In the genomic region with DNA sequence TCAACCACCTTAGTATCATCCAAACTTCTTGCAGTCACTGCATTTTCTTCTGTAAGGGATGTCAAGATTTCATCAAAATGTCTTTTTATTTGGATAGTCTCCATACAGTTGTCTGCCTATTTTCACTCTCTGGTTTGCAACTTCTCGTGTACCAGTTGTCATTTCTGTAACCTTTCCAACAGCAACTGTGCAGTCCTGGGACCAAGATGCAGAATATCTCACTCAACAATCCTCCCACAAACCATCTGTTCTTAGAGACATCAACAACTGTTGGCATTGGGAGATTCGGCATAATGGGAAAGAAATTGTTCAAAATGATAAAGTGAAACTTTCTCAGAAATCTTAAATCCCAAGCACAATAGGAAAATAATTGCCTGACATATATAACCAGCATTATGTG, we compare ENCODE assay signal across 28 cellular contexts.
"Had no signal": no experiment of that assay in that cellular context is flagged by ENCODE, and none has a peak within 500 bp of the region (broad histone marks: within the 10 kb centered on the region; RNA-seq: fewer than 3 reads in every experiment).

No MANE protein-coding gene starts in this region.

- H3K36me3 ChIP-seq: gastrocnemius medialis, transverse colon had no signal

- H3K27me3 ChIP-seq: gastrocnemius medialis, hepatocyte, testis, transverse colon had no signal

- H3K27ac Mint-ChIP-seq: activated CD4-positive, alpha-beta memory T cell treated with anti-CD3 and anti-CD28 coated beads, Interleukin-2, amount 10 ng/mL, durations not matched to agents 7 days and 5 days; activated CD4-positive, alpha-beta T cell treated with anti-CD3 and anti-CD28 coated beads, Interleukin-2, amount 10 ng/mL, durations not matched to agents 7 days and 5 days; activated T-helper 17 cell treated with anti-CD3 and anti-CD28 coated beads, Interleukin-2, amount 50 U/mL, for 72 hours; effector memory CD8-positive, alpha-beta T cell; naive thymus-derived CD8-positive, alpha-beta T cell; T-helper 17 cell; WTC11 had no signal

- H3K4me1 ChIP-seq: gastrocnemius medialis, testis, transverse colon had no signal

- H3K4me3 ChIP-seq: gastrocnemius medialis, hepatocyte, testis, transverse colon had no signal

- H3K36me3 Mint-ChIP-seq: naive thymus-derived CD8-positive, alpha-beta T cell; WTC11 had no signal

- H2AFZ ChIP-seq: hepatocyte had no signal

- H3K4me2 ChIP-seq: hepatocyte had no signal

- H3K9me3 Mint-ChIP-seq: activated CD4-positive, alpha-beta memory T cell treated with anti-CD3 and anti-CD28 coated beads, Interleukin-2, amount 10 ng/mL, durations not matched to agents 7 days and 5 days; activated CD4-positive, alpha-beta T cell treated with anti-CD3 and anti-CD28 coated beads, Interleukin-2, amount 10 ng/mL, durations not matched to agents 7 days and 5 days; activated T-cell treated with anti-CD3 and anti-CD28 coated beads, Interleukin-2, amount 50 U/mL, for 4 hours; activated T-helper 17 cell treated with anti-CD3 and anti-CD28 coated beads, Interleukin-2, amount 50 U/mL, for 72 hours; effector memory CD8-positive, alpha-beta T cell; naive thymus-derived CD8-positive, alpha-beta T cell; WTC11 had no signal

- H3K27ac ChIP-seq: gastrocnemius medialis, hepatocyte, testis, transverse colon had no signal

- ATAC-seq: activated T-cell treated with anti-CD3 and anti-CD28 coated beads, Interleukin-2, amount 50 U/mL, for 4 hours; activated T-helper 17 cell treated with anti-CD3 and anti-CD28 coated beads, Interleukin-2, amount 50 U/mL, for 72 hours; effector memory CD8-positive, alpha-beta T cell; gastrocnemius medialis; left cardiac atrium; left ventricle myocardium superior; naive thymus-derived CD8-positive, alpha-beta T cell; right cardiac atrium; T-helper 17 cell; WTC11 had no signal

- H3K9me3 ChIP-seq: gastrocnemius medialis, testis, transverse colon had no signal

- DNase-seq: activated CD4-positive, alpha-beta memory T cell treated with anti-CD3 and anti-CD28 coated beads, Interleukin-2, amount 10 ng/mL, durations not matched to agents 7 days and 5 days; activated CD4-positive, alpha-beta T cell treated with anti-CD3 and anti-CD28 coated beads for 1 hour; activated CD4-positive, alpha-beta T cell treated with anti-CD3 and anti-CD28 coated beads, Interleukin-2, amount 10 ng/mL, durations not matched to agents 7 days and 5 days; activated CD8-positive, alpha-beta memory T cell treated with anti-CD3 and anti-CD28 coated beads, Interleukin-2, amount 50 U/mL, for 48 hours; activated gamma-delta T cell treated with Interleukin-2 at 50 U/mL for 16 hours; activated naive CD4-positive, alpha-beta T cell treated with anti-CD3 and anti-CD28 coated beads, Interleukin-2, amount 50 U/mL, for 16 hours; activated T-cell treated with anti-CD3 and anti-CD28 coated beads, Interleukin-2, amount 50 U/mL, for 4 hours; amniotic stem cell; caudate nucleus; cortex of kidney; effector memory CD8-positive, alpha-beta T cell; erythroblast; gastrocnemius medialis; glutamatergic neuron; left cardiac atrium; left ventricle myocardium superior; naive thymus-derived CD8-positive, alpha-beta T cell; posterior cingulate gyrus; right cardiac atrium; stimulated activated CD4-positive, alpha-beta T cell treated with anti-CD3 and anti-CD28 coated beads, Interleukin-2, amount 100 ng/mL, for 48 hours; stimulated activated naive CD4-positive, alpha-beta T cell treated with Interleukin-2 at 50 U/mL for 16 hours; T-helper 17 cell; T1000; testis; transverse colon had no signal

- H3K4me3 Mint-ChIP-seq: activated CD4-positive, alpha-beta memory T cell treated with anti-CD3 and anti-CD28 coated beads, Interleukin-2, amount 10 ng/mL, durations not matched to agents 7 days and 5 days; activated CD4-positive, alpha-beta T cell treated with anti-CD3 and anti-CD28 coated beads, Interleukin-2, amount 10 ng/mL, durations not matched to agents 7 days and 5 days; activated T-cell treated with anti-CD3 and anti-CD28 coated beads, Interleukin-2, amount 50 U/mL, for 4 hours; activated T-helper 17 cell treated with anti-CD3 and anti-CD28 coated beads, Interleukin-2, amount 50 U/mL, for 72 hours; effector memory CD8-positive, alpha-beta T cell; naive thymus-derived CD8-positive, alpha-beta T cell; T-helper 17 cell; WTC11 had no signal

- H3K79me2 ChIP-seq: hepatocyte had no signal

- H3K27me3 Mint-ChIP-seq: activated CD4-positive, alpha-beta memory T cell treated with anti-CD3 and anti-CD28 coated beads, Interleukin-2, amount 10 ng/mL, durations not matched to agents 7 days and 5 days; activated CD4-positive, alpha-beta T cell treated with anti-CD3 and anti-CD28 coated beads, Interleukin-2, amount 10 ng/mL, durations not matched to agents 7 days and 5 days; activated T-helper 17 cell treated with anti-CD3 and anti-CD28 coated beads, Interleukin-2, amount 50 U/mL, for 72 hours; effector memory CD8-positive, alpha-beta T cell; T-helper 17 cell had no signal

- H3K4me1 Mint-ChIP-seq: activated CD4-positive, alpha-beta memory T cell treated with anti-CD3 and anti-CD28 coated beads, Interleukin-2, amount 10 ng/mL, durations not matched to agents 7 days and 5 days; activated CD4-positive, alpha-beta T cell treated with anti-CD3 and anti-CD28 coated beads, Interleukin-2, amount 10 ng/mL, durations not matched to agents 7 days and 5 days; activated T-helper 17 cell treated with anti-CD3 and anti-CD28 coated beads, Interleukin-2, amount 50 U/mL, for 72 hours; naive thymus-derived CD8-positive, alpha-beta T cell; T-helper 17 cell; WTC11 had no signal
